19 cellular contexts compared by ENCODE assay signal in genomic region chr17:44801880-44802279, GRCh38. TPM values are rescaled to one million over a fixed set of nuclear protein-coding genes. Genes with fewer than 3 reads are reported as not detected.
DNase-seq lines count a peak whose midpoint lies in the region; TF ChIP-seq lines count a peak whose summit lies in the region.
"Had no signal": no experiment of that assay in that cellular context is flagged by ENCODE, and none has a peak within 500 bp of the region (broad histone marks: within the 10 kb centered on the region; RNA-seq: fewer than 3 reads in every experiment).

No MANE protein-coding gene starts in this region.

- DNase-seq in left ventricle myocardium inferior = no peak
- DNase-seq in posterior vena cava (ENCODE audit: low spot score) = peak; percentile 36
- DNase-seq in transverse colon = no peak
- no peak for DNase-seq in Kasumi-1 (lab: John Stamatoyannopoulos, UW)
- no peak for DNase-seq in activated T-cell treated with anti-CD3 and anti-CD28 coated beads for 4 hours
- DNase-seq in NCI-H2171 treated with DMSO at 0.1 percent for 48 hours (lab: John Stamatoyannopoulos, UW) = no peak
- DNase-seq in superior temporal gyrus (ENCODE audit: extremely low spot score) = no peak
- DNase-seq: ACHN; C1 segment of cervical spinal cord; CD8-positive, alpha-beta memory T cell; DMS53; KBM-7; NCI-H1105 treated with DMSO at 0.1 percent for 48 hours; NCI-H1694 treated with DMSO at 0.1 percent for 48 hours; NCI-H226; NCI-H524 treated with DMSO at 0.1 percent for 48 hours had no signal

- H3K27me3 ChIP-seq in left ventricle myocardium inferior (ENCODE audit: low read depth) (no peaks in the 10 kb centered on the region), transverse colon (peaks cover 4% of the 10 kb centered on the region)

- intact Hi-C loops in left ventricle myocardium inferior (cut with micrococcal nuclease) (no loop called here), posterior vena cava (cut with DNase I) (no loop called here), transverse colon (cut with DNase I; ENCODE audit: low total_unique reads) (no loop called here)

- TF ChIP-seq CTCF in brain (conservative IDR thresholded peaks at IDR 0.05) (no peak), left ventricle myocardium inferior (IDR thresholded peaks at IDR 0.05; ENCODE audit: borderline replicate concordance) (no peak), transverse colon (IDR thresholded peaks at IDR 0.05) (no peak)

- no peak for TF ChIP-seq POLR2A in transverse colon (IDR thresholded peaks at IDR 0.05)

- peak overlapping the region; percentile 86 for H3K27ac ChIP-seq in left ventricle myocardium inferior (replicated peaks)
- peak overlapping the region; percentile 67 to 85 (median 78) for H3K27ac ChIP-seq in transverse colon

- peaks cover 53% of the 10 kb centered on the region for H3K36me3 Mint-ChIP-seq in brain
- H3K36me3 Mint-ChIP-seq: CD8-positive, alpha-beta memory T cell had no signal

- in situ Hi-C loops in transverse colon (cut with MboI; ENCODE audit: low pct_ligation_motif_present in 1 of 4, low pct_unique_long_range_greater_than_20kb in 1 of 4, low sequenced_read_pairs in 3 of 4) = no loop called here

- WGBS in transverse colon (ENCODE audit: low coverage in 1 of 2), 2 donors = 81 to 93% methylated on average over 5 of the region's 5 CpGs

- peaks cover 65% of the 10 kb centered on the region for H3K4me1 ChIP-seq in left ventricle myocardium inferior
- peaks cover 0 to 29% (median 2%) of the 10 kb centered on the region in 4 donors for H3K4me1 ChIP-seq in transverse colon

- peak overlapping the region in 3 of 5 experiments; percentile 34 to 73 (median 72) for H3K27ac Mint-ChIP-seq in brain
- H3K27ac Mint-ChIP-seq: CD8-positive, alpha-beta memory T cell had no signal

- no peak overlapping the region for H3K4me3 ChIP-seq in left ventricle myocardium inferior
- no peak overlapping the region for H3K4me3 ChIP-seq in transverse colon

- peaks cover 31% of the 10 kb centered on the region for H3K4me1 Mint-ChIP-seq in brain
- H3K4me1 Mint-ChIP-seq: CD8-positive, alpha-beta memory T cell had no signal

- peaks cover 3% of the 10 kb centered on the region for H3K27me3 Mint-ChIP-seq in brain

- peaks cover 29% of the 10 kb centered on the region for H3K36me3 ChIP-seq in left ventricle myocardium inferior
- H3K36me3 ChIP-seq in transverse colon = no peaks in the 10 kb centered on the region

- H3K9me3 ChIP-seq in left ventricle myocardium inferior (replicated peaks) = no peaks in the 10 kb centered on the region
- H3K9me3 ChIP-seq in transverse colon = no peaks in the 10 kb centered on the region

- no peak for TF ChIP-seq EP300 in transverse colon (IDR thresholded peaks at IDR 0.05; ENCODE audit: low read depth)

- H3K4me3 Mint-ChIP-seq in brain = no peak overlapping the region
- H3K4me3 Mint-ChIP-seq: CD8-positive, alpha-beta memory T cell had no signal

- H3K9me3 Mint-ChIP-seq in brain = no peaks in the 10 kb centered on the region
- H3K9me3 Mint-ChIP-seq: CD8-positive, alpha-beta memory T cell had no signal

RNA-seq across cellular contexts. Expression of gene GJC1, which starts 28.2 kb away (rescaled TPM):
- 6.8 TPM for polyA plus RNA-seq in brain (ENCODE audit: insufficient read depth, low read depth, low replicate concordance)
- total RNA-seq in left ventricle myocardium inferior (18.8 TPM), posterior vena cava (10 to 100 TPM; 30.4 to 80.8 TPM), transverse colon (10 to 100 TPM; 12.0 to 18.7 (median 14.7) TPM)
- polyA plus RNA-seq: CD8-positive, alpha-beta memory T cell had no signal

RNA-seq across cellular contexts. Expression of gene ADAM11, which starts 43.1 kb away (rescaled TPM):
- polyA plus RNA-seq in brain (ENCODE audit: insufficient read depth, low read depth, low replicate concordance) = 5.5 TPM
- 7.3 TPM for total RNA-seq in left ventricle myocardium inferior
- total RNA-seq in posterior vena cava = under 1 TPM; 0.29 to 0.42 TPM
- total RNA-seq in transverse colon = 1 to 10 TPM in 1 of 4 donors, under 1 TPM in 3; 0.37 to 2.0 (median 0.72) TPM
- polyA plus RNA-seq: CD8-positive, alpha-beta memory T cell had no signal

RNA-seq across cellular contexts. Expression of gene HIGD1B, which starts 45.8 kb away (rescaled TPM):
- polyA plus RNA-seq in brain (ENCODE audit: insufficient read depth, low read depth, low replicate concordance) = 21.9 TPM
- total RNA-seq in left ventricle myocardium inferior (18.3 TPM), posterior vena cava (1 to 10 TPM; 1.8 to 1.9 TPM), transverse colon (under 1 TPM in 1 of 4 donors, not detected in 3; 0.96 TPM)
- total RNA-seq: CD8-positive, alpha-beta memory T cell; H4; SK-MEL-5 had no signal
